Comparison of ENCODE assay signal across 9 cellular contexts in genomic region chr2:15159751-15160177, GRCh38.
DNase-seq lines count a peak whose midpoint lies in the region; ATAC-seq and TF ChIP-seq lines count a peak whose summit lies in the region.
"Had no signal": no experiment of that assay in that cellular context is flagged by ENCODE, and none has a peak within 500 bp of the region (broad histone marks: within the 10 kb centered on the region; RNA-seq: fewer than 3 reads in every experiment).

No MANE protein-coding gene starts in this region.

- peak; percentile 39 for DNase-seq in COR-L47 (lab: John Stamatoyannopoulos, UW)
- peak; percentile 78 for DNase-seq in GM23338 (ENCODE audit: low spot score)
- DNase-seq in NCI-H526 (lab: John Stamatoyannopoulos, UW) = peak; percentile 99 to 100
- DNase-seq in cardiac fibroblast (ENCODE audit: low read depth in 2 of 2) = peak; percentile 64 to 70
- peak; percentile 66 for DNase-seq in middle frontal gyrus (ENCODE audit: extremely low spot score, low spot score)
- no peak for DNase-seq in activated naive CD4-positive, alpha-beta T cell (lab: John Stamatoyannopoulos, UW)

- no peak overlapping the region for H3K27ac ChIP-seq in GM23338 (ENCODE audit: low read depth)

- H3K4me2 ChIP-seq in GM23338 = no peak overlapping the region

- H3K36me3 ChIP-seq in GM23338 (ENCODE audit: insufficient read depth) = no peaks in the 10 kb centered on the region

- H4K20me1 ChIP-seq in GM23338 (replicated peaks; ENCODE audit: insufficient read depth) = no peaks in the 10 kb centered on the region

- TF ChIP-seq CTCF in GM23338 (conservative IDR thresholded peaks at IDR 0.05; ENCODE audit: low read depth in 2 of 2) (peak; percentile 79 to 81), cardiac fibroblast (IDR thresholded peaks at IDR 0.05; ENCODE audit: low read depth, low read length) (peak; percentile 67)

- H3F3A ChIP-seq in GM23338 (replicated peaks; ENCODE audit: low read depth) = no peaks in the 10 kb centered on the region

- H3K36me3 Mint-ChIP-seq in GM23338 (ENCODE audit: low read depth) = no peaks in the 10 kb centered on the region
- H3K36me3 Mint-ChIP-seq: memory B cell had no signal

- H2AFZ ChIP-seq in GM23338 = no peak overlapping the region

- H3K9me2 ChIP-seq in GM23338 (ENCODE audit: insufficient read depth) = no peaks in the 10 kb centered on the region

- H3K4me1 ChIP-seq in GM23338 (ENCODE audit: insufficient read depth) = peaks cover 4% of the 10 kb centered on the region; the same call in 1 of the 2 replicates

- H3K4me1 Mint-ChIP-seq in GM23338 = peaks cover 34% of the 10 kb centered on the region

- 0 out of 3 replicates have a peak, but pooled peaks have one; percentile 15 for ATAC-seq in GM23338
- ATAC-seq in GM21528 (IDR thresholded peaks at IDR 0.05; ENCODE audit: low FRiP score, unreplicated experiment) = no peak
- ATAC-seq in HG02571 (IDR thresholded peaks at IDR 0.05; ENCODE audit: unreplicated experiment) = no peak

- no peak overlapping the region for H3K27ac Mint-ChIP-seq in GM23338

- no peaks in the 10 kb centered on the region for H3K27me3 ChIP-seq in GM23338 (ENCODE audit: insufficient read depth)

- H3K4me3 ChIP-seq in GM23338 = no peak overlapping the region
- no peak overlapping the region for H3K4me3 ChIP-seq in cardiac fibroblast (replicated peaks in 1 of 2; ENCODE audit: low read depth in 2 of 2, low read length in 2 of 2)

- H3K27me3 Mint-ChIP-seq in GM23338 (ENCODE audit: insufficient read depth, low read depth, poor library complexity) = peaks cover 10% of the 10 kb centered on the region
- H3K27me3 Mint-ChIP-seq: memory B cell had no signal

- no peak overlapping the region for H3K4me3 Mint-ChIP-seq in GM23338
- H3K4me3 Mint-ChIP-seq: memory B cell had no signal

- no peaks in the 10 kb centered on the region; the same call in 2 of the 3 replicates for H3K9me3 Mint-ChIP-seq in GM23338
- H3K9me3 Mint-ChIP-seq: memory B cell had no signal

- no peaks in the 10 kb centered on the region for H3K79me2 ChIP-seq in GM23338 (replicated peaks; ENCODE audit: insufficient read depth)

TF ChIP-seq in GM23338, 12 proteins besides CTCF, POLR2A, EP300 and RAD21:
- TF ChIP-seq REST (IDR thresholded peaks at IDR 0.05; ENCODE audit: unreplicated experiment) (no peak), EZH2phosphoT487 (IDR thresholded peaks at IDR 0.05; ENCODE audit: unreplicated experiment) (no peak), ZNF114 (CRISPR knock-in tag; IDR thresholded peaks at IDR 0.05) (no peak), EZH2 (IDR thresholded peaks at IDR 0.05; ENCODE audit: low read depth, unreplicated experiment) (no peak), NANOG (IDR thresholded peaks at IDR 0.05; ENCODE audit: borderline replicate concordance) (no peak), ZNF331 (CRISPR knock-in tag; IDR thresholded peaks at IDR 0.05; ENCODE audit: low read depth) (no peak), ZNF462 (CRISPR knock-in tag; IDR thresholded peaks at IDR 0.05) (no peak), POLR2AphosphoS5 (IDR thresholded peaks at IDR 0.05; ENCODE audit: low read depth) (no peak)

Comparison
In these comparisons a context has a peak if more than half of its experiments do, and no peak if none do; other contexts are left out.
1. DNase-seq: peak in COR-L47 (single experiment), GM23338 (single experiment), NCI-H526 (2 of 2), cardiac fibroblast (2 of 2) and middle frontal gyrus (single experiment); none in activated naive CD4-positive, alpha-beta T cell (0 of 4).